8 cellular contexts compared by ENCODE assay signal in the genomic region with DNA sequence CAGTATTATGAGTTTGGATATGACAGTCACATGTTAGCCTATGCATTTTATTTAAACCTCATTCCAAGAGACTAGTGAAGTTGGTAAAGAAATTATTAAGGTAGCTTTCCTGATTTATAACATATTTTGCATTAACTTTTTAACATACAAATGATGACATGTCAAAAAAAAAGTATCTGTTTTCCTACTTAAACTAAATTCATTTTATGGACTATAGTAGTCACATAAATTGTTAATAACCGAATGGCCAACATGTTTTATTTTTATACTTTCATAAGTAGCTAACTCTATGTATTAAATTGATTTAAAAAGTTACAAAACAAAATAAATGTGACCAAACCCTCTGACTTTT. TPM values are rescaled to one million over a fixed set of nuclear protein-coding genes. Genes with fewer than 3 reads are reported as not detected.
DNase-seq lines count a peak whose midpoint lies in the region; ATAC-seq and TF ChIP-seq lines count a peak whose summit lies in the region.
"Had no signal": no experiment of that assay in that cellular context is flagged by ENCODE, and none has a peak within 500 bp of the region (broad histone marks: within the 10 kb centered on the region; RNA-seq: fewer than 3 reads in every experiment).

No MANE protein-coding gene starts in this region.

- H3K79me2 ChIP-seq in DND-41 (ENCODE audit: insufficient read depth, low read length) (peaks cover 66% of the 10 kb centered on the region), Karpas-422 (ENCODE audit: low read length) (peaks cover 91% of the 10 kb centered on the region)

- H3K9me2 ChIP-seq in Karpas-422 (replicated peaks; ENCODE audit: insufficient read depth, low read length) = no peaks in the 10 kb centered on the region

- H3K9me3 Mint-ChIP-seq in central memory CD8-positive, alpha-beta T cell = no peaks in the 10 kb centered on the region
- no peaks in the 10 kb centered on the region for H3K9me3 Mint-ChIP-seq in osteocyte (ENCODE audit: unreplicated experiment)

- TF ChIP-seq CTCF in DND-41 (IDR thresholded peaks at IDR 0.05; ENCODE audit: borderline replicate concordance, extremely low read depth, low read length, poor library complexity, severe bottlenecking) = no peak
- no peak for TF ChIP-seq CTCF in osteocyte (IDR thresholded peaks at IDR 0.05)

- no peak for DNase-seq in DND-41
- no peak for DNase-seq in Karpas-422
- DNase-seq in central memory CD8-positive, alpha-beta T cell (ENCODE audit: low spot score in 2 of 2) = no peak
- DNase-seq in osteocyte (ENCODE audit: extremely low spot score, unreplicated experiment) = no peak
- DNase-seq in NCI-H2081 (lab: John Stamatoyannopoulos, UW) = no peak
- no peak for DNase-seq in Ammon's horn (ENCODE audit: low spot score)

- no peaks in the 10 kb centered on the region for H3K9me3 ChIP-seq in DND-41 (ENCODE audit: insufficient read depth, low read length, severe bottlenecking)
- H3K9me3 ChIP-seq in Karpas-422 (ENCODE audit: low read length) = no peaks in the 10 kb centered on the region
- H3K9me3 ChIP-seq: HAP-1 had no signal

- peaks cover 49% of the 10 kb centered on the region for H3K4me1 Mint-ChIP-seq in central memory CD8-positive, alpha-beta T cell
- peaks cover 68% of the 10 kb centered on the region for H3K4me1 Mint-ChIP-seq in osteocyte (ENCODE audit: unreplicated experiment)

- H3K36me3 Mint-ChIP-seq in central memory CD8-positive, alpha-beta T cell (ENCODE audit: insufficient read depth) = peaks cover 2% of the 10 kb centered on the region
- no peaks in the 10 kb centered on the region for H3K36me3 Mint-ChIP-seq in osteocyte (ENCODE audit: unreplicated experiment)

- peak overlapping the region; percentile 85 for H3K27ac Mint-ChIP-seq in central memory CD8-positive, alpha-beta T cell (ENCODE audit: low read depth)
- peak overlapping the region; percentile 89 for H3K27ac Mint-ChIP-seq in osteocyte (ENCODE audit: unreplicated experiment)

- H3K36me3 ChIP-seq in DND-41 (ENCODE audit: insufficient read depth, low read length) = 0 out of 2 replicates have a peak, but pooled peaks cover 12% of the 10 kb centered on the region
- H3K36me3 ChIP-seq in Karpas-422 (ENCODE audit: insufficient read depth, low read length) = peaks cover 16% of the 10 kb centered on the region; the same call in 1 of the 2 replicates
- H3K36me3 ChIP-seq: HAP-1 had no signal

- H3K4me1 ChIP-seq in DND-41 (ENCODE audit: insufficient read depth, low read length) (peaks cover 44% of the 10 kb centered on the region), Karpas-422 (ENCODE audit: low read length) (peaks cover 49% of the 10 kb centered on the region)

- peak overlapping the region; percentile 88 for H3K4me3 Mint-ChIP-seq in central memory CD8-positive, alpha-beta T cell
- no peak overlapping the region for H3K4me3 Mint-ChIP-seq in osteocyte (ENCODE audit: unreplicated experiment)

- H2AFZ ChIP-seq in DND-41 (ENCODE audit: low read depth, low read length) (no peak overlapping the region), Karpas-422 (ENCODE audit: low read length) (no peak overlapping the region)

- H3K27me3 ChIP-seq in DND-41 (ENCODE audit: insufficient read depth, low read length, poor library complexity) (no peaks in the 10 kb centered on the region), Karpas-422 (ENCODE audit: low read length) (no peaks in the 10 kb centered on the region)

- peak overlapping the region; percentile 91 for H3K27ac ChIP-seq in DND-41 (ENCODE audit: low read length)
- H3K27ac ChIP-seq in Karpas-422 (ENCODE audit: low read length) = peak overlapping the region; percentile 88

- H3K27me3 Mint-ChIP-seq in central memory CD8-positive, alpha-beta T cell = no peaks in the 10 kb centered on the region
- H3K27me3 Mint-ChIP-seq in osteocyte (ENCODE audit: unreplicated experiment) = no peaks in the 10 kb centered on the region

- H3K4me2 ChIP-seq in DND-41 (ENCODE audit: insufficient read depth, low read length) (peak overlapping the region; percentile 84), Karpas-422 (ENCODE audit: low read depth, low read length, poor library complexity, severe bottlenecking) (peak overlapping the region; percentile 80)

- H3K9ac ChIP-seq in DND-41 (ENCODE audit: low read depth, low read length) (peak overlapping the region; percentile 74), Karpas-422 (ENCODE audit: low read length) (peak overlapping the region; percentile 76)

- 0 out of 2 replicates have a peak, but pooled peaks cover 6% of the 10 kb centered on the region for H4K20me1 ChIP-seq in DND-41 (ENCODE audit: insufficient read depth, low read length)
- no peaks in the 10 kb centered on the region for H4K20me1 ChIP-seq in Karpas-422 (ENCODE audit: insufficient read depth, low read depth, low read length)

- H3K4me3 ChIP-seq in DND-41 (ENCODE audit: low read depth in 1 of 2, low read length in 2 of 2) (peak overlapping the region; percentile 66 to 71; a peak in 3 of 4 replicates), Karpas-422 (ENCODE audit: low read length) (peak overlapping the region; percentile 75)
- H3K4me3 ChIP-seq: HAP-1 had no signal

- no peak for ATAC-seq in DND-41 (ENCODE audit: insufficient read depth, low read depth)
- ATAC-seq in central memory CD8-positive, alpha-beta T cell (replicated peaks; ENCODE audit: extremely low read depth, poor library complexity, severe bottlenecking) = no peak
- ATAC-seq in GM18520 (IDR thresholded peaks at IDR 0.05; ENCODE audit: unreplicated experiment) = no peak

RNA-seq across cellular contexts. Expression of gene TAOK3, which starts 14.7 kb away (rescaled TPM):
- total RNA-seq in Karpas-422 (2014; rRNA removed; shearing (Covaris generic); ENCODE audit: low replicate concordance) = 86.7 and 88.4 TPM in 2 replicates
- 26.6 and 28.6 TPM in 2 replicates for total RNA-seq in osteocyte

RNA-seq across cellular contexts. Expression of gene SUDS3, which starts 18.4 kb away (rescaled TPM):
- total RNA-seq in Karpas-422 (2014; rRNA removed; shearing (Covaris generic); ENCODE audit: low replicate concordance) = 41.5 and 55.0 TPM in 2 replicates
- 33.5 and 35.1 TPM in 2 replicates for total RNA-seq in osteocyte
